Comparison of ENCODE assay signal across 8 cellular contexts in the genomic region with DNA sequence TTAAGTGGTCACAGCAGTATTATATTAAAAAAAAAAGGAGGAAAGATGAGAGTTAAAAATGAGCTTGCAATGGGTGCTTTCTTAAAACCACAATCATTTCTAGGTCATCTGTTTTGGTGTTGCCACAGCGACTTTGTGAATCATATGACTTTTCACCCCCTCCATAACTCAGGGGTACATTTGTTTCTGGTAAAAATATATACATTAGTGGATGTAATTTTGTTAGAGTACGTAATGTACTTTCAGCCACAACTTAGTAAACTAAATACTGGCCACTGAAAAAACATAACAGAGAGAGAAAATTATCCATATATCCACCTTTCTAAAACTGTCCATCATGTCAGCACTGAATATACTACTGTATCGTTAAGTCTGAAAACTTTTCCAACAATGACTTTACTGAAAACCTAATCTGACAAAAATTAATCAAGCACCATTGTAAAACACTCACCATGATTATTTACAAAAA. TPM values are rescaled to one million over a fixed set of nuclear protein-coding genes. Genes with fewer than 3 reads are reported as not detected.
DNase-seq lines count a peak whose midpoint lies in the region; ATAC-seq and TF ChIP-seq lines count a peak whose summit lies in the region.

No MANE protein-coding gene starts in this region.

- H3K9ac ChIP-seq in mammary epithelial cell (ENCODE audit: insufficient read depth, low read length): peak overlapping the region; percentile 98

- H3K4me1 ChIP-seq in mammary epithelial cell (ENCODE audit: insufficient read depth, low read length): peaks cover 4% of the 10 kb centered on the region
- peaks cover 11% of the 10 kb centered on the region for H3K4me1 ChIP-seq in psoas muscle

- dilution Hi-C loops in mammary epithelial cell (cut with HindIII; ENCODE audit: low sequenced_read_pairs): no loop called here

- H4K20me1 ChIP-seq in mammary epithelial cell (ENCODE audit: insufficient read depth, low read length): no peaks in the 10 kb centered on the region

- WGBS in mammary epithelial cell (ENCODE audit: low coverage, missing lambda C conversion rate): 87% methylated on average over 3 of the region's 3 CpGs
- WGBS in psoas muscle, 3 donors: 30 to 47% (median 34%) methylated on average over 3 of the region's 3 CpGs

- H2AFZ ChIP-seq in mammary epithelial cell (ENCODE audit: low read depth, low read length): no peak overlapping the region

- CTCF ChIA-PET in mammary epithelial cell (lab: Charles Lee; ENCODE audit: low non-redundant PET): interaction anchor here (0.8 kb wide), 1 partner anchor 496 kb away, joined by 3 read pairs; no protein-coding TSS in a partner anchor

- H3K27me3 ChIP-seq in mammary epithelial cell (ENCODE audit: insufficient read depth, low read length) (no peaks in the 10 kb centered on the region), psoas muscle (ENCODE audit: insufficient read depth in 3 of 3, low read length in 2 of 3) (no peaks in the 10 kb centered on the region)

- no TSS peak for BruUV-seq in mammary epithelial cell (replicated peaks; lab: Mats Ljungman, UMichigan)

- peak overlapping the region; percentile 78 for H3K4me2 ChIP-seq in mammary epithelial cell (ENCODE audit: insufficient read depth, low read depth, low read length)

- ATAC-seq in GM18909 (IDR thresholded peaks at IDR 0.05; ENCODE audit: poor library complexity, unreplicated experiment) (peak; percentile 50), psoas muscle (peak in 3 of 4 donors; percentile 24 to 40 (median 34)), HG02623 (IDR thresholded peaks at IDR 0.05; ENCODE audit: unreplicated experiment) (no peak), HG03139 (IDR thresholded peaks at IDR 0.05; ENCODE audit: unreplicated experiment) (no peak)

- DNase-seq in M059J (ENCODE audit: low read depth) (peak; percentile 75), mammary epithelial cell (peak; percentile 44), psoas muscle (no peak), hepatic stellate cell (ENCODE audit: low spot score) (no peak)
- no peak for DNase-seq in activated CD4-positive, alpha-beta T cell treated with anti-CD3 and anti-CD28 coated beads for 1 hour

- H3K36me3 ChIP-seq in mammary epithelial cell (ENCODE audit: insufficient read depth, low read length) (peaks cover 7% of the 10 kb centered on the region), psoas muscle (ENCODE audit: insufficient read depth in 1 of 2, low read depth in 1 of 2) (no peaks in the 10 kb centered on the region)

- TF ChIP-seq CTCF in mammary epithelial cell (conservative IDR thresholded peaks at IDR 0.05 in 1 of 2, IDR thresholded peaks at IDR 0.05 in 1 of 2; ENCODE audit: extremely low read depth in 1 of 2, insufficient read depth in 1 of 2, low read depth in 1 of 2, low read length in 2 of 2): no peak
- TF ChIP-seq CTCF in psoas muscle (IDR thresholded peaks at IDR 0.05): no peak

- in situ Hi-C loops in mammary epithelial cell (cut with MboI; ENCODE audit: low sequenced_read_pairs in 2 of 2): no loop called here

- peaks cover 83% of the 10 kb centered on the region for H3K79me2 ChIP-seq in mammary epithelial cell (ENCODE audit: insufficient read depth, low read length)

- H3K27ac ChIP-seq in mammary epithelial cell (ENCODE audit: insufficient read depth, low read depth, low read length): peak overlapping the region; percentile 100
- H3K27ac ChIP-seq in psoas muscle: peak overlapping the region; percentile 86

- intact Hi-C loops in mammary epithelial cell (cut with micrococcal nuclease) (no loop called here), psoas muscle (cut with DNase I) (no loop called here)

- H3K4me3 ChIP-seq in mammary epithelial cell (replicated peaks in 1 of 3; ENCODE audit: insufficient read depth in 1 of 3, low read depth in 2 of 3, low read length in 3 of 3) (peak overlapping the region in 2 of 3 experiments; percentile 32 to 59), psoas muscle (peak overlapping the region; percentile 65)

- H3K9me3 ChIP-seq in mammary epithelial cell (replicated peaks; ENCODE audit: insufficient read depth, low read length): no peaks in the 10 kb centered on the region
- peaks cover 3% of the 10 kb centered on the region for H3K9me3 ChIP-seq in psoas muscle

RNA-seq across cellular contexts. Expression of gene ANKRD28, which starts 3.4 kb away (rescaled TPM):
- 32.2 and 41.9 TPM in 2 replicates for total RNA-seq in M059J (2014; rRNA removed; shearing (Covaris generic))
- total RNA-seq in mammary epithelial cell (10 to 100 TPM; 38.0 to 49.2 TPM), psoas muscle (10 to 100 TPM; 40.8 to 90.8 (median 76.8) TPM)
- polyA plus RNA-seq in mammary epithelial cell (25.1 TPM), psoas muscle (10 to 100 TPM; 32.4 to 72.4 (median 34.4) TPM)
- polyA minus RNA-seq in mammary epithelial cell: 140 TPM

Comparison
In these comparisons a context has a peak if more than half of its experiments do, and no peak if none do; other contexts are left out.
1. ATAC-seq: peak in GM18909 (single experiment) and psoas muscle (3 of 4); none in HG02623 (single experiment) and HG03139 (single experiment).
2. DNase-seq: peak in M059J (single experiment) and mammary epithelial cell (single experiment); none in psoas muscle (0 of 2), hepatic stellate cell (single experiment) and activated CD4-positive, alpha-beta T cell treated with anti-CD3 and anti-CD28 coated beads for 1 hour (single experiment).